ENCODE assay signal across 20 cellular contexts in the genomic region with DNA sequence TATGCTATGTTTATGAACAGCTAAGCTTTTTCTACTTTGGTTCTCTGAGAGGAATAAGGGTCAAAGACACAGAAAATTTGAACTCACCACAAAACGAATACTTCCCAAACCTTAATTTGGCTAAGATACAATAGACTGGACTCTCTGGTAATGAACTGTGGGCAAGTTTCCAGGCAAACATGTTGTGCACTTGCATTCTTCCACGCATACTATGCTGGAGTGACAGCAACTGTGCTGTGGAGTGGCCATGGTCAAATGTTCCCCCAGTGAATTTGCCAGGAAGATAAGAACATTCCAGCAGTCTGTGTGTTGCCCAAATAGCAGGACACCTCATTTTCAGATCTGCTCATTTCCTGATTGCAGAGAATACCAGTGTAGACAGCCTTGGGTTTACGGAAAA.
A peak's percentile ranks its signal among the peaks of the same experiment; 100 is the strongest.
DNase-seq lines count a peak whose midpoint lies in the region; ATAC-seq, FAIRE-seq and TF ChIP-seq lines count a peak whose summit lies in the region.
"Had no signal": no experiment of that assay in that cellular context is flagged by ENCODE, and none has a peak within 500 bp of the region (broad histone marks: within the 10 kb centered on the region; RNA-seq: fewer than 3 reads in every experiment).

No MANE protein-coding gene starts in this region.

- H3K27ac ChIP-seq in small intestine (ENCODE audit: low read depth in 1 of 2, low read length in 1 of 2): no peak overlapping the region
- H3K27ac ChIP-seq: BLaER1 treated with 17β-estradiol and CSF1 and Interleukin-3, amounts not matched to agents 10 nM and 100 nM; gastrocnemius medialis had no signal

- FAIRE-seq in small intestine (lab: Jason Lieb, UNC): no peak
- FAIRE-seq: colon, endometrium, GM12892, HTR-8/SVneo, TTC549 had no signal

- no peaks in the 10 kb centered on the region for H3K4me1 ChIP-seq in small intestine (ENCODE audit: control insufficient read depth in 2 of 2, insufficient read depth in 1 of 2, low read depth in 1 of 2, low read length in 1 of 2)
- H3K4me1 ChIP-seq: BLaER1 treated with 17β-estradiol and CSF1 and Interleukin-3, amounts not matched to agents 10 nM and 100 nM; gastrocnemius medialis had no signal

- DNase-seq in NCI-H226 (peak; percentile 64), choroid plexus epithelial cell (ENCODE audit: low read depth) (peak; percentile 79), hepatic stellate cell (ENCODE audit: low spot score) (peak; percentile 31), small intestine (peak; percentile 0), kidney tubule cell (ENCODE audit: low spot score) (no peak), SW 1271 (lab: John Stamatoyannopoulos, UW) (no peak), LoVo (ENCODE audit: low spot score) (no peak)
- DNase-seq: activated CD4-positive, alpha-beta T cell treated with anti-CD3 and anti-CD28 coated beads for 4 hours; gastrocnemius medialis; naive thymus-derived CD4-positive, alpha-beta T cell; NCI-H1436; NK-92 treated with Interleukin-12 subunit alpha and Interleukin-12 subunit beta, amount 100 ng/mL, for 24 hours; stimulated activated CD4-positive, alpha-beta T cell treated with anti-CD3 and anti-CD28 coated beads, Interleukin-12 subunit alpha, Interleukin-12 subunit beta, amount 100 ng/mL, for 4 hours had no signal

- no peaks in the 10 kb centered on the region for H3K27me3 ChIP-seq in small intestine (ENCODE audit: control insufficient read depth in 2 of 2, insufficient read depth in 2 of 2, low read length in 2 of 2)
- H3K27me3 ChIP-seq: BLaER1 treated with 17β-estradiol and CSF1 and Interleukin-3, amounts not matched to agents 10 nM and 100 nM; gastrocnemius medialis had no signal

- H3K4me3 ChIP-seq in choroid plexus epithelial cell (ENCODE audit: low read depth, low read length) (no peak overlapping the region), small intestine (ENCODE audit: low read depth in 1 of 2, low read length in 2 of 2) (no peak overlapping the region)
- H3K4me3 ChIP-seq: BLaER1 treated with 17β-estradiol and CSF1 and Interleukin-3, amounts not matched to agents 10 nM and 100 nM; gastrocnemius medialis had no signal

- no peak for TF ChIP-seq CTCF in choroid plexus epithelial cell (conservative IDR thresholded peaks at IDR 0.05; ENCODE audit: low read depth, low read length)

- no peaks in the 10 kb centered on the region for H3K9me3 ChIP-seq in small intestine (ENCODE audit: control insufficient read depth, low read depth)
- H3K9me3 ChIP-seq: gastrocnemius medialis had no signal

- ATAC-seq in HG02885 (IDR thresholded peaks at IDR 0.05; ENCODE audit: poor library complexity, unreplicated experiment): no peak
- ATAC-seq: gastrocnemius medialis; naive thymus-derived CD4-positive, alpha-beta T cell had no signal

- no peaks in the 10 kb centered on the region for H3K36me3 ChIP-seq in small intestine (ENCODE audit: control insufficient read depth in 2 of 2, insufficient read depth in 2 of 2, low read length in 2 of 2)
- H3K36me3 ChIP-seq: BLaER1 treated with 17β-estradiol and CSF1 and Interleukin-3, amounts not matched to agents 10 nM and 100 nM; gastrocnemius medialis had no signal

- WGBS in small intestine, 3 donors: 62 to 67% (median 66%) methylated on average over 3 of the region's 3 CpGs

Comparison
In these comparisons a context has a peak if more than half of its experiments do, and no peak if none do; other contexts are left out.
1. DNase-seq: peak in NCI-H226 (single experiment), choroid plexus epithelial cell (single experiment), hepatic stellate cell (single experiment) and small intestine (single experiment); none in kidney tubule cell (single experiment), SW 1271 (0 of 2) and LoVo (single experiment).